In the genomic region with DNA sequence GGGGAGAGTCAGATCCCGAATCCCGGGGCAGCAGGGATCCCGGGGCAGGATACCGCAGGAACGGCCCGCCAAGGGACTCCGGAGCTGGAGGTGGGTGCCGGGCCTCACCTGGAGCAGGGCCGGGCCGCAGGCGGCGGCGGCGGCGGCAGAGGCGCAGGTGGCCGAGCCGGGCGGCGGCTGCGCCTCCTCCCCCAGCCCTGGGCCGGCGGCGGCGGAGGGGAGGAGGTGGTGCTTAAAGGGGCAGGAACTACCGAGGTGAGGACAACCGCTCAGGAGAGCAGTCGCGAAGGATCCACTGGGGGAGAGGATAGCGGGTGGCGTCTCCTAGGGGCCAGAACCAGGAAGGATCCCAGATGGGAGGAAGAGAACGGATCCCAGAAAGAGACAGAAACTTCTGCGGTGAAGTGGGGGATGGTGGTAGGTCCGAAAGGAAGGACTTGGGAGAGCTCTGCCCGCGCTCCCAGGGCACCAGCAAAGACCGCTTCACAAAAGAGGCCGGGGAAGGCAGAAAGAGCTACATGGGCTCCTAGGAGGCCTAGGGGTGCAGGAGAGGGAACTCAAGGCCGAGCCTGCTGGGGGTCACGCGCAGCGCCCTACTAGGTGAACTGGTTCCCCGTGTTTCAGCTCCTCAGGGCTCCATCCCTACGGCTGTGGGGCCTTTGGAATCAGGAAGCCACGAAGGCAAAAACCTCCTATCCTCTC, we compare ENCODE assay signal across 8 cellular contexts. TPM values are rescaled to one million over a fixed set of nuclear protein-coding genes. Genes with fewer than 3 reads are reported as not detected.
DNase-seq lines count a peak whose midpoint lies in the region; ATAC-seq and TF ChIP-seq lines count a peak whose summit lies in the region.

No MANE protein-coding gene starts in this region.

- peaks cover 79% of the 10 kb centered on the region for H3K4me1 Mint-ChIP-seq in activated naive CD8-positive, alpha-beta T cell (ENCODE audit: low read depth)

- H3K27ac ChIP-seq in vagina: peak overlapping the region; percentile 100

- no peaks in the 10 kb centered on the region for H3K27me3 ChIP-seq in vagina

- peak overlapping the region; percentile 74 to 94 for H3K4me3 ChIP-seq in vagina

- peaks cover 60% of the 10 kb centered on the region for H3K4me1 ChIP-seq in vagina

- H3K27ac Mint-ChIP-seq in activated naive CD8-positive, alpha-beta T cell: peak overlapping the region; percentile 95

- H3K27me3 Mint-ChIP-seq in activated naive CD8-positive, alpha-beta T cell: no peaks in the 10 kb centered on the region

- H3K9me3 Mint-ChIP-seq in activated naive CD8-positive, alpha-beta T cell (ENCODE audit: low read depth): no peaks in the 10 kb centered on the region

- peak overlapping the region; percentile 95 for H3K4me3 Mint-ChIP-seq in activated naive CD8-positive, alpha-beta T cell

- peak; percentile 83 for DNase-seq in D341Med (ENCODE audit: low spot score)
- DNase-seq in MV-4-11 (lab: John Stamatoyannopoulos, UW): peak; percentile 36
- peak; percentile 87 for DNase-seq in SK-N-DZ (ENCODE audit: low spot score)
- peak; percentile 89 for DNase-seq in glomerular visceral epithelial cell (ENCODE audit: extremely low spot score)
- peak in 48 of 56 donors; percentile 16 to 78 (median 49) for DNase-seq in nucleus accumbens (lab: John Stamatoyannopoulos, UW)
- peak in 1 of 2 donors; percentile 91 for DNase-seq in vagina (ENCODE audit: extremely low spot score in 2 of 2)

- H3K36me3 ChIP-seq in vagina: peaks cover 0 to 24% of the 10 kb centered on the region in 2 donors

- TF ChIP-seq POLR2A in vagina (IDR thresholded peaks at IDR 0.05): peak; percentile 19 to 65

- peaks cover 6% of the 10 kb centered on the region for H3K36me3 Mint-ChIP-seq in activated naive CD8-positive, alpha-beta T cell

- no peaks in the 10 kb centered on the region for H3K9me3 ChIP-seq in vagina

- TF ChIP-seq CTCF in vagina (IDR thresholded peaks at IDR 0.05): peak in 1 of 3 experiments; percentile 26

- ATAC-seq in GM21619 (IDR thresholded peaks at IDR 0.05; ENCODE audit: unreplicated experiment): peak; percentile 30

- intact Hi-C loops in vagina (cut with DNase I): loop anchor here (10.0 kb wide), 1 partner anchor 120 kb away; no protein-coding TSS in a partner anchor

RNA-seq across cellular contexts. Expression of a gene that starts 4.9 kb away (rescaled TPM):
- polyA plus RNA-seq in SK-N-DZ (2014; cell fraction: cytosol; rRNA removed): 13.4 and 19.9 TPM in 2 replicates
- polyA plus RNA-seq in SK-N-DZ (2014; cell fraction: nucleus; rRNA removed): 25.0 and 59.3 TPM in 2 replicates
- 92.8 TPM for total RNA-seq in vagina

RNA-seq across cellular contexts. Expression of a gene that starts 10.8 kb away (rescaled TPM):
- polyA plus RNA-seq in SK-N-DZ (2014; cell fraction: cytosol; rRNA removed): 892 and 940 TPM in 2 replicates
- 611 and 648 TPM in 2 replicates for polyA plus RNA-seq in SK-N-DZ (2014; cell fraction: nucleus; rRNA removed)
- 405 TPM for total RNA-seq in vagina

RNA-seq across cellular contexts. Expression of a gene that starts 53.1 kb away (rescaled TPM):
- polyA plus RNA-seq in SK-N-DZ (2014; cell fraction: cytosol; rRNA removed): 186 and 193 TPM in 2 replicates
- 100 and 151 TPM in 2 replicates for polyA plus RNA-seq in SK-N-DZ (2014; cell fraction: nucleus; rRNA removed)
- total RNA-seq in vagina: 81.0 TPM
